ENCODE assay signal across 8 cellular contexts in genomic region chr12:120228291-120229070, GRCh38. TPM values are rescaled to one million over a fixed set of nuclear protein-coding genes. Genes with fewer than 3 reads are reported as not detected.
DNase-seq lines count a peak whose midpoint lies in the region; ATAC-seq and TF ChIP-seq lines count a peak whose summit lies in the region.

No MANE protein-coding gene starts in this region.

- H4K20me1 ChIP-seq in H9 (ENCODE audit: control insufficient read depth, insufficient read depth, insufficient read length) = no peaks in the 10 kb centered on the region

- peaks cover 26% of the 10 kb centered on the region for H3K4me1 ChIP-seq in H9 (ENCODE audit: insufficient read depth, low read length)
- H3K4me1 ChIP-seq in ovary (ENCODE audit: insufficient read depth) = peaks cover 38% of the 10 kb centered on the region
- H3K4me1 ChIP-seq in thymus (ENCODE audit: control insufficient read depth, insufficient read depth, low read length) = peaks cover 30% of the 10 kb centered on the region

- no peak overlapping the region for H4K8ac ChIP-seq in H9 (replicated peaks; ENCODE audit: insufficient read length, low read depth, low read length)

- peaks cover 71 to 75% of the 10 kb centered on the region in 2 experiments for H3K4me1 Mint-ChIP-seq in H9
- H3K4me1 Mint-ChIP-seq in activated naive CD8-positive, alpha-beta T cell (ENCODE audit: low read depth) = peaks cover 73% of the 10 kb centered on the region

- peak overlapping the region; percentile 20 for H3K4me2 ChIP-seq in H9 (ENCODE audit: insufficient read depth, insufficient read length, low read length)

- no peak overlapping the region for H4K5ac ChIP-seq in H9 (ENCODE audit: insufficient read length, low read depth, low read length)

- H3K27me3 Mint-ChIP-seq in H9 (ENCODE audit: low read depth) = no peaks in the 10 kb centered on the region
- H3K27me3 Mint-ChIP-seq in activated naive CD8-positive, alpha-beta T cell = no peaks in the 10 kb centered on the region

- no peak overlapping the region for H2BK5ac ChIP-seq in H9 (ENCODE audit: insufficient read length, low read length)

- H3K9me3 Mint-ChIP-seq in H9 = no peaks in the 10 kb centered on the region
- H3K9me3 Mint-ChIP-seq in activated naive CD8-positive, alpha-beta T cell (ENCODE audit: low read depth) = no peaks in the 10 kb centered on the region

- H3K4me3 ChIP-seq in ovary (no peak overlapping the region), thymus (ENCODE audit: low read length) (no peak overlapping the region)

- H3K23ac ChIP-seq in H9 (ENCODE audit: insufficient read length, low read depth, low read length) = no peak overlapping the region

- H3K36me3 Mint-ChIP-seq in H9 (ENCODE audit: insufficient read depth in 1 of 3, low read depth in 3 of 3) = peaks cover 3 to 14% (median 10%) of the 10 kb centered on the region in 3 experiments; a peak in 6 of 7 replicates
- H3K36me3 Mint-ChIP-seq in activated naive CD8-positive, alpha-beta T cell = no peaks in the 10 kb centered on the region

- intact Hi-C loops in head of caudate nucleus (cut with DNase I) (loop anchor here (2.0 kb wide), 1 partner anchor 36 kb away; the partner anchor contains the start of gene PXN), ovary (cut with DNase I) (loop anchor here (1.0 to 2.0 kb wide), 3 partner anchors 36 to 38 kb away; partner anchors contain the start of gene PXN (in 3 of the 4))

- no peaks in the 10 kb centered on the region for H3K79me1 ChIP-seq in H9 (ENCODE audit: insufficient read depth, low read depth, low read length, poor library complexity, severe bottlenecking)

- H3K36me3 ChIP-seq in ovary (no peaks in the 10 kb centered on the region), thymus (ENCODE audit: control insufficient read depth, insufficient read depth) (no peaks in the 10 kb centered on the region)

- H3K4ac ChIP-seq in H9 (ENCODE audit: low read depth, low read length) = no peak overlapping the region; the same call in 1 of the 2 replicates

- H3K27me3 ChIP-seq in H9 (ENCODE audit: insufficient read depth, low read length) (no peaks in the 10 kb centered on the region), ovary (no peaks in the 10 kb centered on the region), thymus (ENCODE audit: control insufficient read depth, insufficient read depth) (no peaks in the 10 kb centered on the region)

- peaks cover 3% of the 10 kb centered on the region; the same call in 1 of the 2 replicates for H3K79me2 ChIP-seq in H9 (ENCODE audit: insufficient read depth, low read length)

- H3K14ac ChIP-seq in H9 (ENCODE audit: insufficient read depth, low read length) = peak overlapping the region; percentile 89

- peak; percentile 80 for DNase-seq in DMS53 treated with DMSO at 0.1 percent for 48 hours (lab: John Stamatoyannopoulos, UW; ENCODE audit: unreplicated experiment)
- peak; percentile 99 for DNase-seq in H9
- peak; percentile 47 for DNase-seq in NCI-H1092 treated with DMSO at 0.1 percent for 48 hours (lab: John Stamatoyannopoulos, UW)
- peak; percentile 75 to 95 (median 89) for DNase-seq in head of caudate nucleus
- peak; percentile 86 to 91 (median 91) for DNase-seq in ovary

- peak overlapping the region; percentile 49 for H3K27ac ChIP-seq in H9 (ENCODE audit: insufficient read length, low read depth, low read length)
- H3K27ac ChIP-seq in ovary = no peak overlapping the region
- H3K27ac ChIP-seq in thymus (ENCODE audit: low read depth) = peak overlapping the region; percentile 58

- H2AFZ ChIP-seq in H9 (ENCODE audit: low read length) = no peak overlapping the region

- no peak for TF ChIP-seq POLR2A in ovary (IDR thresholded peaks at IDR 0.05)

- H3K4me3 Mint-ChIP-seq in H9 = peak overlapping the region; percentile 52 to 72
- peak overlapping the region; percentile 59 for H3K4me3 Mint-ChIP-seq in activated naive CD8-positive, alpha-beta T cell

- H2BK15ac ChIP-seq in H9 (ENCODE audit: low read depth, low read length) = no peak overlapping the region

- peak overlapping the region; percentile 93 for H3K18ac ChIP-seq in H9 (ENCODE audit: insufficient read length, low read depth, low read length)

- H3K9ac ChIP-seq in H9 (ENCODE audit: extremely low read depth, insufficient read length, low read length) = peak overlapping the region; percentile 23

- H3T11ph ChIP-seq in H9 (ENCODE audit: low read length) = no peak overlapping the region

- no peak overlapping the region for H2BK120ac ChIP-seq in H9 (ENCODE audit: low read depth, low read length, poor library complexity, severe bottlenecking)

- H2AK5ac ChIP-seq in H9 (ENCODE audit: insufficient read length, low read length) = no peak overlapping the region

- H2BK12ac ChIP-seq in H9 (ENCODE audit: insufficient read length, low read depth, low read length) = no peak overlapping the region

- peaks cover 3% of the 10 kb centered on the region for H3K23me2 ChIP-seq in H9 (ENCODE audit: insufficient read length, low read depth, low read length, poor library complexity, severe bottlenecking)

- no CpG with 5 or more reads among the region's 23 CpGs for WGBS in H9 (ENCODE audit: extremely low coverage, insufficient read length, low lambda C conversion rate)
- WGBS in ovary, 3 donors = 22 to 24% (median 23%) methylated on average over 22 to 23 of the region's 23 CpGs
- 24% methylated on average over 23 of the region's 23 CpGs for WGBS in thymus

- peak overlapping the region; percentile 99 for H3K27ac Mint-ChIP-seq in H9
- peak overlapping the region; percentile 58 for H3K27ac Mint-ChIP-seq in activated naive CD8-positive, alpha-beta T cell

- H4K91ac ChIP-seq in H9 (ENCODE audit: insufficient read length, low read depth, low read length) = no peak overlapping the region

- H3K9me3 ChIP-seq in H9 (ENCODE audit: control insufficient read depth, low read depth, low read length) (no peaks in the 10 kb centered on the region), ovary (no peaks in the 10 kb centered on the region), thymus (ENCODE audit: control insufficient read depth) (no peaks in the 10 kb centered on the region)

- TF ChIP-seq EP300 in ovary (IDR thresholded peaks at IDR 0.05) = no peak

- TF ChIP-seq CTCF in H9 (conservative IDR thresholded peaks at IDR 0.05) (peak; percentile 93), ovary (IDR thresholded peaks at IDR 0.05) (peak; percentile 95 to 97 (median 96))

- no peak overlapping the region for H3K56ac ChIP-seq in H9 (ENCODE audit: insufficient read length, low read depth, low read length)

- ATAC-seq in SK-N-SH treated with all-trans-retinoic acid at 6 μM for 48 hours = peak; percentile 59

- no peak overlapping the region for H2BK20ac ChIP-seq in H9 (ENCODE audit: low read depth, low read length, poor library complexity, severe bottlenecking)

TF ChIP-seq in SK-N-SH treated with all-trans-retinoic acid at 6 μM for 48 hours, 23 proteins besides CTCF, POLR2A, EP300 and RAD21 (continues in another document):
- no peak for TF ChIP-seq PATZ1 (CRISPR knock-in tag; IDR thresholded peaks at IDR 0.05; ENCODE audit: borderline replicate concordance)
- TF ChIP-seq GLIS3 (CRISPR knock-in tag; IDR thresholded peaks at IDR 0.05) = no peak
- no peak for TF ChIP-seq SNAI2 (CRISPR knock-in tag; IDR thresholded peaks at IDR 0.05)
- no peak for TF ChIP-seq ZFP3 (CRISPR knock-in tag; IDR thresholded peaks at IDR 0.05)
- no peak for TF ChIP-seq ESRRG (CRISPR knock-in tag; IDR thresholded peaks at IDR 0.05)
- TF ChIP-seq TOX (CRISPR knock-in tag; IDR thresholded peaks at IDR 0.05; ENCODE audit: borderline replicate concordance) = no peak
- TF ChIP-seq OSR1 (CRISPR knock-in tag; IDR thresholded peaks at IDR 0.05) = no peak
- TF ChIP-seq TSHZ2 (CRISPR knock-in tag; IDR thresholded peaks at IDR 0.05) = no peak

RNA-seq across cellular contexts. Expression of gene RPLP0, which starts 27.6 kb away (rescaled TPM):
- 2,950 and 3,019 TPM in 2 replicates for total RNA-seq in H9 (2021)
- 1,000 to 10,000 TPM; 2,634 to 4,152 (median 2,941) TPM for total RNA-seq in ovary
- 1,000 to 10,000 TPM; 2,860 to 5,035 TPM for polyA plus RNA-seq in ovary
- 2,741 TPM for polyA plus RNA-seq in thymus

RNA-seq across cellular contexts. Expression of gene GCN1, which starts 34.0 kb away (rescaled TPM):
- 125 and 137 TPM in 2 replicates for total RNA-seq in H9 (2021)
- total RNA-seq in ovary = 10 to 100 TPM; 34.6 to 86.2 (median 69.8) TPM
- 10 to 100 TPM; 22.6 to 25.6 TPM for polyA plus RNA-seq in ovary
- polyA plus RNA-seq in thymus = 22.4 TPM

RNA-seq across cellular contexts. Expression of gene PXN, which starts 37.0 kb away (rescaled TPM):
- total RNA-seq in H9 (2021) = 88.9 and 92.8 TPM in 2 replicates
- 10 to 100 TPM; 25.0 to 78.0 (median 44.7) TPM for total RNA-seq in ovary
- 10 to 100 TPM; 34.7 to 49.2 TPM for polyA plus RNA-seq in ovary
- 112 TPM for polyA plus RNA-seq in thymus

Comparison
In these comparisons a context has a peak if more than half of its experiments do, and no peak if none do; other contexts are left out.
1. DNase-seq: peak in every context shown above with its lines; median percentile 99 in H9; 91 in ovary; 89 in head of caudate nucleus; 80 in DMS53 treated with DMSO at 0.1 percent for 48 hours; 47 in NCI-H1092 treated with DMSO at 0.1 percent for 48 hours.
2. H3K27ac ChIP-seq: peak in H9 (single experiment) and thymus (single experiment); none in ovary (0 of 2).